In genomic region chr16:81514568-81515258, GRCh38 we compare ENCODE assay signal across 13 cellular contexts.
DNase-seq lines count a peak whose midpoint lies in the region; ATAC-seq, FAIRE-seq and TF ChIP-seq lines count a peak whose summit lies in the region.
"Had no signal": no experiment of that assay in that cellular context is flagged by ENCODE, and none has a peak within 500 bp of the region (broad histone marks: within the 10 kb centered on the region; RNA-seq: fewer than 3 reads in every experiment).

No MANE protein-coding gene starts in this region.

- peaks cover 28% of the 10 kb centered on the region for H3K4me1 ChIP-seq in GM12878 (ENCODE audit: control insufficient read depth, insufficient read depth, low read length)
- H3K4me1 ChIP-seq in kidney (ENCODE audit: control insufficient read depth in 1 of 2, insufficient read depth in 1 of 2, low read depth in 1 of 2, low read length in 2 of 2): peaks cover 28 to 35% of the 10 kb centered on the region in 2 donors
- peaks cover 14 to 82% (median 53%) of the 10 kb centered on the region in 6 donors for H3K4me1 ChIP-seq in spleen
- peaks cover 13% of the 10 kb centered on the region for H3K4me1 ChIP-seq in smooth muscle cell (ENCODE audit: low read depth)
- H3K4me1 ChIP-seq in osteoblast (ENCODE audit: insufficient read depth, low read length): peaks cover 33% of the 10 kb centered on the region

- POLR2A ChIA-PET in GM12878 (lab: Charles Lee): interaction anchor here (1.3 kb wide), 1 partner anchor 34 kb away, joined by 4 read pairs; no protein-coding TSS in a partner anchor

- TF ChIP-seq CTCF in GM12878 (IDR thresholded peaks at IDR 0.05 in 2 of 3, conservative IDR thresholded peaks at IDR 0.05 in 1 of 3; ENCODE audit: control insufficient read depth in 2 of 3, extremely low read depth in 1 of 3, insufficient read depth in 1 of 3, low read depth in 3 of 3, low read length in 3 of 3): no peak
- TF ChIP-seq CTCF in kidney (IDR thresholded peaks at IDR 0.05; ENCODE audit: borderline replicate concordance, extremely low read depth, insufficient read depth): no peak
- TF ChIP-seq CTCF in spleen (IDR thresholded peaks at IDR 0.05 in 8 of 11, conservative IDR thresholded peaks at IDR 0.05 in 3 of 11): no peak
- no peak for TF ChIP-seq CTCF in smooth muscle cell (IDR thresholded peaks at IDR 0.05; ENCODE audit: borderline replicate concordance, insufficient read depth, poor library complexity, severe bottlenecking)
- no peak for TF ChIP-seq CTCF in osteoblast (IDR thresholded peaks at IDR 0.05; ENCODE audit: extremely low read depth, low read depth, low read length)

- H3K36me3 Mint-ChIP-seq in IgD-negative memory B cell: peaks cover 4% of the 10 kb centered on the region

- no peaks in the 10 kb centered on the region; the same call in 1 of the 3 replicates for H3K9me3 ChIP-seq in GM12878 (replicated peaks; ENCODE audit: control insufficient read depth, insufficient read depth, low read length)
- H3K9me3 ChIP-seq in kidney (ENCODE audit: control insufficient read depth in 1 of 2, low read length in 2 of 2): no peaks in the 10 kb centered on the region
- H3K9me3 ChIP-seq in spleen: no peaks in the 10 kb centered on the region
- H3K9me3 ChIP-seq in smooth muscle cell (replicated peaks; ENCODE audit: low read depth): no peaks in the 10 kb centered on the region
- H3K9me3 ChIP-seq in osteoblast (ENCODE audit: low read depth, low read length): no peaks in the 10 kb centered on the region
- H3K9me3 ChIP-seq: testis had no signal

- H3K4me3 Mint-ChIP-seq in IgD-negative memory B cell: peak overlapping the region in 1 of 4 donors; percentile 84

- DNase-seq in GM12878 (ENCODE audit: low read depth, low spot score): no peak
- DNase-seq in kidney: no peak
- DNase-seq in spleen: peak; percentile 56
- no peak for DNase-seq in smooth muscle cell (lab: John Stamatoyannopoulos, UW; ENCODE audit: unreplicated experiment)
- no peak for DNase-seq in activated gamma-delta T cell treated with Interleukin-2 at 50 U/mL for 16 hours
- DNase-seq in NCI-H146 treated with DMSO at 0.1 percent for 48 hours (lab: John Stamatoyannopoulos, UW; ENCODE audit: unreplicated experiment): no peak
- DNase-seq in osteoblast (ENCODE audit: insufficient read length, low spot score, missing footprints): no peak
- DNase-seq: activated T-cell treated with anti-CD3 and anti-CD28 coated beads, Interleukin-2, amount 50 U/mL, for 48 hours; cerebellar nuclear complex; testis had no signal

- H3K36me3 ChIP-seq in GM12878 (ENCODE audit: control insufficient read depth in 2 of 2, insufficient read depth in 2 of 2, low read length in 1 of 2) (peaks cover 4 to 5% of the 10 kb centered on the region in 2 experiments; a peak in 3 of 4 replicates), kidney (ENCODE audit: control insufficient read depth in 1 of 2, insufficient read depth in 2 of 2, low read length in 2 of 2) (peaks cover 0 to 2% of the 10 kb centered on the region in 2 donors), spleen (peaks cover 0 to 32% (median 0%) of the 10 kb centered on the region in 6 donors), smooth muscle cell (ENCODE audit: low read depth) (no peaks in the 10 kb centered on the region), osteoblast (ENCODE audit: insufficient read depth, low read length) (peaks cover 7% of the 10 kb centered on the region)
- H3K36me3 ChIP-seq: SJSA1 had no signal

- H3K4me1 Mint-ChIP-seq in IgD-negative memory B cell: peaks cover 26 to 37% (median 37%) of the 10 kb centered on the region in 3 donors

- H3K9ac ChIP-seq in GM12878 (ENCODE audit: control insufficient read depth, insufficient read depth, low read length) (no peak overlapping the region), kidney (ENCODE audit: low read length in 2 of 2) (no peak overlapping the region), smooth muscle cell (ENCODE audit: low read depth) (no peak overlapping the region)

- H2AFZ ChIP-seq in GM12878 (ENCODE audit: control insufficient read depth, low read depth, low read length): no peak overlapping the region
- no peak overlapping the region for H2AFZ ChIP-seq in smooth muscle cell (ENCODE audit: low read depth)
- no peak overlapping the region for H2AFZ ChIP-seq in osteoblast (ENCODE audit: low read length)

- TF ChIP-seq POLR2A in GM12878 (IDR thresholded peaks at IDR 0.05; ENCODE audit: low read depth, low read length) (no peak), spleen (IDR thresholded peaks at IDR 0.05) (no peak)

- no peak for ATAC-seq in GM12878

- WGBS in GM12878 (ENCODE audit: insufficient coverage, insufficient replicate concordance, low lambda C conversion rate, missing lambda C conversion rate): 84% methylated on average over 15 of the region's 15 CpGs
- 84 to 95% (median 86%) methylated on average over 15 of the region's 15 CpGs for WGBS in spleen, 5 donors
- WGBS in smooth muscle cell (ENCODE audit: low lambda C conversion rate): 94% methylated on average over 15 of the region's 15 CpGs

- H3K27me3 ChIP-seq in GM12878 (replicated peaks in 1 of 2; ENCODE audit: control insufficient read depth in 2 of 2, insufficient read depth in 2 of 2, low read length in 1 of 2) (no peaks in the 10 kb centered on the region), spleen (replicated peaks in 1 of 7) (no peaks in the 10 kb centered on the region), smooth muscle cell (ENCODE audit: low read depth) (no peaks in the 10 kb centered on the region), osteoblast (ENCODE audit: insufficient read depth, low read length) (no peaks in the 10 kb centered on the region)
- H3K27me3 ChIP-seq: SJSA1, testis had no signal

- H3K27ac Mint-ChIP-seq in IgD-negative memory B cell: peak overlapping the region in 2 of 3 donors; percentile 54 to 89

- H4K20me1 ChIP-seq in GM12878 (ENCODE audit: control insufficient read depth, insufficient read depth): no peaks in the 10 kb centered on the region; the same call in 1 of the 2 replicates
- peaks cover 90% of the 10 kb centered on the region for H4K20me1 ChIP-seq in smooth muscle cell (ENCODE audit: low read depth)
- peaks cover 18% of the 10 kb centered on the region for H4K20me1 ChIP-seq in osteoblast (ENCODE audit: insufficient read depth, low read length)

- no peak for TF ChIP-seq EP300 in GM12878 (IDR thresholded peaks at IDR 0.05; ENCODE audit: borderline replicate concordance in 1 of 2, control insufficient read depth in 1 of 2, low read depth in 2 of 2, low read length in 2 of 2)

- RAD21 ChIA-PET in GM12878 (lab: Charles Lee; ENCODE audit: unreplicated experiment): interaction anchor here (0.5 to 1.2 kb wide), 2 partner anchors 33 to 94 kb away, joined by 3 to 4 read pairs; no protein-coding TSS in a partner anchor

- no peaks in the 10 kb centered on the region for H3K9me3 Mint-ChIP-seq in IgD-negative memory B cell

- no peaks in the 10 kb centered on the region for H3F3A ChIP-seq in smooth muscle cell (ENCODE audit: low read depth)

- intact Hi-C loops in GM12878 (cut with micrococcal nuclease; ENCODE audit: unreplicated experiment): no loop called here
- intact Hi-C loops in kidney (cut with DNase I): no loop called here
- intact Hi-C loops in spleen (cut with DNase I; ENCODE audit: low total_unique reads): loop anchor here (10.0 kb wide), 1 partner anchor 50 kb away; no protein-coding TSS in a partner anchor

- H3K27me3 Mint-ChIP-seq in IgD-negative memory B cell: no peaks in the 10 kb centered on the region

- peaks cover 17% of the 10 kb centered on the region for H3K79me2 ChIP-seq in GM12878 (ENCODE audit: control insufficient read depth, insufficient read depth, low read length)
- H3K79me2 ChIP-seq in smooth muscle cell (ENCODE audit: low read depth): peaks cover 95% of the 10 kb centered on the region
- H3K79me2 ChIP-seq in osteoblast (ENCODE audit: insufficient read depth, low read length): peaks cover 49% of the 10 kb centered on the region

- FAIRE-seq in GM12878 (lab: Jason Lieb, UNC) (no peak), kidney (lab: Jason Lieb, UNC) (no peak)
- FAIRE-seq: islet of Langerhans had no signal

- no peak for TF ChIP-seq RAD21 in GM12878 (IDR thresholded peaks at IDR 0.05; ENCODE audit: insufficient read depth, low read depth, low read length)

- SMC1A ChIA-PET in GM12878 (lab: Charles Lee; ENCODE audit: uncharacterized antibody, unreplicated experiment): interaction anchor here (0.6 to 1.4 kb wide), 4 partner anchors 32 to 65 kb away, joined by 3 to 7 read pairs (median 3); no protein-coding TSS in a partner anchor

- in situ Hi-C loops in GM12878 (cut with MboI): no loop called here

- no TSS peak for BruUV-seq in GM12878 (replicated peaks; lab: Mats Ljungman, UMichigan)

- no peak overlapping the region for H3K4me3 ChIP-seq in GM12878
- peak overlapping the region in 1 of 2 donors; percentile 8 for H3K4me3 ChIP-seq in kidney (ENCODE audit: low read length in 2 of 2)
- H3K4me3 ChIP-seq in spleen: no peak overlapping the region
- no peak overlapping the region for H3K4me3 ChIP-seq in smooth muscle cell
- H3K4me3 ChIP-seq in osteoblast (ENCODE audit: insufficient read depth, low read length): no peak overlapping the region
- H3K4me3 ChIP-seq: SJSA1, testis had no signal

- CTCF ChIA-PET in GM12878 (lab: Yijun Ruan, JAX): interaction anchor here (2.5 kb wide), 1 partner anchor 12 kb away, joined by 10 read pairs; no protein-coding TSS in a partner anchor

- no peak overlapping the region for H3K27ac ChIP-seq in GM12878 (ENCODE audit: control insufficient read depth, insufficient read depth)
- peak overlapping the region; percentile 57 to 79 for H3K27ac ChIP-seq in kidney (ENCODE audit: low read depth in 2 of 2, low read length in 2 of 2)
- H3K27ac ChIP-seq in spleen: peak overlapping the region in 4 of 8 donors; percentile 61 to 67 (median 64)
- H3K27ac ChIP-seq in smooth muscle cell (ENCODE audit: low read depth): no peak overlapping the region
- no peak overlapping the region for H3K27ac ChIP-seq in osteoblast (ENCODE audit: low read depth, low read length)
- H3K27ac ChIP-seq: testis had no signal

- peak overlapping the region; percentile 77; the same call in 1 of the 2 replicates for H3K4me2 ChIP-seq in GM12878 (ENCODE audit: control insufficient read depth, insufficient read depth)
- no peak overlapping the region for H3K4me2 ChIP-seq in smooth muscle cell
- H3K4me2 ChIP-seq in osteoblast (ENCODE audit: insufficient read depth, low read length): no peak overlapping the region

TF ChIP-seq in GM12878, 131 proteins besides CTCF, POLR2A, EP300 and RAD21:
- TF ChIP-seq SMARCA5 (IDR thresholded peaks at IDR 0.05): no peak

Comparison
In these comparisons a context has a peak if more than half of its experiments do, and no peak if none do; other contexts are left out.
1. H3K27ac ChIP-seq: peak in kidney (2 of 2); none in GM12878 (single experiment), smooth muscle cell (single experiment) and osteoblast (single experiment).